Comparison of ENCODE assay signal across 8 cellular contexts in genomic region chr6:107977283-107977682, GRCh38. TPM values are rescaled to one million over a fixed set of nuclear protein-coding genes. Genes with fewer than 3 reads are reported as not detected.
DNase-seq lines count a peak whose midpoint lies in the region; ATAC-seq and TF ChIP-seq lines count a peak whose summit lies in the region.

No MANE protein-coding gene starts in this region.

- no peaks in the 10 kb centered on the region for H3K9me3 ChIP-seq in spleen

- ATAC-seq in GM19455 (IDR thresholded peaks at IDR 0.05; ENCODE audit: unreplicated experiment) = no peak
- ATAC-seq in HG02642 (IDR thresholded peaks at IDR 0.05; ENCODE audit: poor library complexity, unreplicated experiment) = no peak

- intact Hi-C loops in spleen (cut with DNase I; ENCODE audit: low total_unique reads) = loop anchor here (5.0 kb wide), 1 partner anchor 550 kb away; no protein-coding TSS in a partner anchor

- no peak overlapping the region for H3K27ac Mint-ChIP-seq in neural crest cell (ENCODE audit: unreplicated experiment)

- 20 to 44% (median 38%) methylated on average over 1 of the region's 1 CpG for WGBS in spleen, 5 donors

- TF ChIP-seq POLR2A in spleen (IDR thresholded peaks at IDR 0.05) = no peak

- peak; percentile 43 for DNase-seq in GM03348 (ENCODE audit: low spot score)
- DNase-seq in NCI-H1694 (lab: John Stamatoyannopoulos, UW) = peak; percentile 62
- peak; percentile 62 for DNase-seq in cardiac fibroblast (ENCODE audit: low read depth in 2 of 2)
- DNase-seq in neural crest cell (ENCODE audit: low read depth, low spot score) = peak; percentile 10
- no peak for DNase-seq in activated CD4-positive, alpha-beta T cell treated with anti-CD3 and anti-CD28 coated beads for 1 hour
- no peak for DNase-seq in spleen

- H3K27ac ChIP-seq in spleen = no peak overlapping the region

- H3K27me3 Mint-ChIP-seq in neural crest cell (ENCODE audit: low read depth) = no peaks in the 10 kb centered on the region

- no peaks in the 10 kb centered on the region for H3K27me3 ChIP-seq in spleen (replicated peaks in 1 of 7)

- TF ChIP-seq CTCF in cardiac fibroblast (IDR thresholded peaks at IDR 0.05; ENCODE audit: low read depth, low read length) = peak; percentile 30
- peak; percentile 68 for TF ChIP-seq CTCF in neural crest cell (conservative IDR thresholded peaks at IDR 0.05)
- peak in 2 of 11 experiments; percentile 20 to 28 for TF ChIP-seq CTCF in spleen (IDR thresholded peaks at IDR 0.05 in 8 of 11, conservative IDR thresholded peaks at IDR 0.05 in 3 of 11)

- H3K4me3 ChIP-seq in cardiac fibroblast (replicated peaks in 1 of 2; ENCODE audit: low read depth in 2 of 2, low read length in 2 of 2) (no peak overlapping the region), spleen (no peak overlapping the region)

- no peaks in the 10 kb centered on the region for H3K4me1 ChIP-seq in spleen

- no peak overlapping the region for H3K4me3 Mint-ChIP-seq in neural crest cell

- no peaks in the 10 kb centered on the region for H3K36me3 Mint-ChIP-seq in neural crest cell (ENCODE audit: low read depth)

- H3K36me3 ChIP-seq in spleen = no peaks in the 10 kb centered on the region

- H3K9me3 Mint-ChIP-seq in neural crest cell = no peaks in the 10 kb centered on the region

- peaks cover 8% of the 10 kb centered on the region for H3K4me1 Mint-ChIP-seq in neural crest cell

RNA-seq across cellular contexts. Expression of gene SEC63, which starts 19.3 kb away (rescaled TPM):
- total RNA-seq in neural crest cell = 109 and 114 TPM in 2 replicates
- 10 to 100 TPM; 42.2 to 93.9 (median 79.8) TPM for total RNA-seq in spleen
- 10 to 100 TPM; 21.2 to 25.0 (median 22.0) TPM for polyA plus RNA-seq in spleen

Comparison
In these comparisons a context has a peak if more than half of its experiments do, and no peak if none do; other contexts are left out.
1. DNase-seq: peak in GM03348 (single experiment), NCI-H1694 (single experiment), cardiac fibroblast (2 of 2) and neural crest cell (single experiment); none in activated CD4-positive, alpha-beta T cell treated with anti-CD3 and anti-CD28 coated beads for 1 hour (single experiment) and spleen (single experiment).